In genomic region chr21:45432575-45433255, GRCh38 we compare ENCODE assay signal across 14 cellular contexts. TPM values are rescaled to one million over a fixed set of nuclear protein-coding genes. Genes with fewer than 3 reads are reported as not detected.
DNase-seq lines count a peak whose midpoint lies in the region; ATAC-seq and TF ChIP-seq lines count a peak whose summit lies in the region.
"Had no signal": no experiment of that assay in that cellular context is flagged by ENCODE, and none has a peak within 500 bp of the region (broad histone marks: within the 10 kb centered on the region; RNA-seq: fewer than 3 reads in every experiment).

No MANE protein-coding gene starts in this region.

- intact Hi-C loops in body of pancreas (cut with DNase I) (no loop called here), left cardiac atrium (cut with DNase I) (no loop called here)

- no peak overlapping the region for H3K56ac ChIP-seq in H9 (ENCODE audit: insufficient read length, low read depth, low read length)

- H4K5ac ChIP-seq in H9 (ENCODE audit: insufficient read length, low read depth, low read length): no peak overlapping the region

- ATAC-seq in body of pancreas (no peak), left cardiac atrium (peak; percentile 45 to 68), GM21367 (IDR thresholded peaks at IDR 0.05; ENCODE audit: unreplicated experiment) (no peak)

- no peak overlapping the region for H2BK5ac ChIP-seq in H9 (ENCODE audit: insufficient read length, low read length)

- WGBS in H9 (ENCODE audit: extremely low coverage, insufficient read length, low lambda C conversion rate): no CpG with 5 or more reads among the region's 16 CpGs
- 32 to 49% methylated on average over 12 to 16 of the region's 16 CpGs for WGBS in body of pancreas, 2 donors

- H3K27me3 Mint-ChIP-seq in H9 (ENCODE audit: low read depth): no peaks in the 10 kb centered on the region; the same call in 1 of the 2 replicates
- H3K27me3 Mint-ChIP-seq: CD4-positive, CD25-positive, alpha-beta regulatory T cell had no signal

- H3K14ac ChIP-seq in H9 (ENCODE audit: insufficient read depth, low read length): no peak overlapping the region

- peaks cover 2 to 21% (median 16%) of the 10 kb centered on the region in 3 experiments; a peak in 6 of 7 replicates for H3K36me3 Mint-ChIP-seq in H9 (ENCODE audit: insufficient read depth in 1 of 3, low read depth in 3 of 3)
- H3K36me3 Mint-ChIP-seq: CD4-positive, CD25-positive, alpha-beta regulatory T cell had no signal

- H3K27ac ChIP-seq in H9 (ENCODE audit: insufficient read length, low read depth, low read length): no peak overlapping the region
- H3K27ac ChIP-seq in body of pancreas: peak overlapping the region; percentile 16 to 85 (median 78)
- H3K27ac ChIP-seq: HL-60 had no signal

- H3K27me3 ChIP-seq in H9 (ENCODE audit: insufficient read depth, low read length) (no peaks in the 10 kb centered on the region), body of pancreas (no peaks in the 10 kb centered on the region), skeletal muscle satellite cell (ENCODE audit: control insufficient read depth, insufficient read depth, low read length) (no peaks in the 10 kb centered on the region)

- H4K8ac ChIP-seq in H9 (replicated peaks; ENCODE audit: insufficient read length, low read depth, low read length): no peak overlapping the region

- H4K91ac ChIP-seq in H9 (ENCODE audit: insufficient read length, low read depth, low read length): no peak overlapping the region

- peaks cover 43% of the 10 kb centered on the region; the same call in 1 of the 2 replicates for H3K79me2 ChIP-seq in H9 (ENCODE audit: insufficient read depth, low read length)

- H2BK15ac ChIP-seq in H9 (ENCODE audit: low read depth, low read length): no peak overlapping the region

- no peaks in the 10 kb centered on the region for H3K9me3 ChIP-seq in H9 (ENCODE audit: control insufficient read depth, low read depth, low read length)
- no peaks in the 10 kb centered on the region for H3K9me3 ChIP-seq in body of pancreas
- H3K9me3 ChIP-seq in skeletal muscle satellite cell (replicated peaks; ENCODE audit: low read length): no peaks in the 10 kb centered on the region

- no peak overlapping the region for H3K4ac ChIP-seq in H9 (ENCODE audit: low read depth, low read length)

- no peaks in the 10 kb centered on the region for H3K23me2 ChIP-seq in H9 (ENCODE audit: insufficient read length, low read depth, low read length, poor library complexity, severe bottlenecking)

- no peak for TF ChIP-seq POLR2A in body of pancreas (IDR thresholded peaks at IDR 0.05)

- no peak overlapping the region for H3T11ph ChIP-seq in H9 (ENCODE audit: low read length)

- no peak overlapping the region for H2BK20ac ChIP-seq in H9 (ENCODE audit: low read depth, low read length, poor library complexity, severe bottlenecking)

- H3K4me3 Mint-ChIP-seq in H9: no peak overlapping the region
- H3K4me3 Mint-ChIP-seq: CD4-positive, CD25-positive, alpha-beta regulatory T cell; nephron progenitor cell had no signal

- H3K27ac Mint-ChIP-seq in H9: peak overlapping the region; percentile 27 to 64 (median 39); a peak in 4 of 7 replicates
- H3K27ac Mint-ChIP-seq: CD4-positive, CD25-positive, alpha-beta regulatory T cell; nephron progenitor cell had no signal

- no peak overlapping the region for H3K23ac ChIP-seq in H9 (ENCODE audit: insufficient read length, low read depth, low read length)

- H3K9ac ChIP-seq in H9 (ENCODE audit: extremely low read depth, insufficient read length, low read length) (no peak overlapping the region), skeletal muscle satellite cell (ENCODE audit: low read depth, low read length) (peak overlapping the region; percentile 16)

- H2AK5ac ChIP-seq in H9 (ENCODE audit: insufficient read length, low read length): no peak overlapping the region

- H2BK120ac ChIP-seq in H9 (ENCODE audit: low read depth, low read length, poor library complexity, severe bottlenecking): no peak overlapping the region

- no peak overlapping the region for H2AFZ ChIP-seq in H9 (ENCODE audit: low read length)

- H4K20me1 ChIP-seq in H9 (ENCODE audit: control insufficient read depth, insufficient read depth, insufficient read length): no peaks in the 10 kb centered on the region

- no peaks in the 10 kb centered on the region for H3K79me1 ChIP-seq in H9 (ENCODE audit: insufficient read depth, low read depth, low read length, poor library complexity, severe bottlenecking)

- H3K18ac ChIP-seq in H9 (ENCODE audit: insufficient read length, low read depth, low read length): no peak overlapping the region

- H2BK12ac ChIP-seq in H9 (ENCODE audit: insufficient read length, low read depth, low read length): no peak overlapping the region

- no peaks in the 10 kb centered on the region for H3K36me3 ChIP-seq in body of pancreas (replicated peaks in 1 of 2; ENCODE audit: insufficient read depth in 1 of 2, low read depth in 2 of 2)
- H3K36me3 ChIP-seq in skeletal muscle satellite cell (ENCODE audit: insufficient read depth, low read length): no peaks in the 10 kb centered on the region

- DNase-seq in H9 (no peak), body of pancreas (no peak), left cardiac atrium (no peak), H4 (ENCODE audit: low spot score) (no peak), NCI-H187 treated with DMSO at 0.1 percent for 48 hours (lab: John Stamatoyannopoulos, UW) (no peak), superior temporal gyrus (ENCODE audit: extremely low spot score) (no peak)
- DNase-seq: CD4-positive, CD25-positive, alpha-beta regulatory T cell; cerebellar nuclear complex; NCI-H1417; nephron progenitor cell; NK-92 treated with Interleukin-12 subunit alpha and Interleukin-12 subunit beta, amount 100 ng/mL, for 24 hours had no signal

- H3K9me3 Mint-ChIP-seq in H9: no peaks in the 10 kb centered on the region
- H3K9me3 Mint-ChIP-seq: CD4-positive, CD25-positive, alpha-beta regulatory T cell; nephron progenitor cell had no signal

- H3K4me2 ChIP-seq in H9 (ENCODE audit: insufficient read depth, insufficient read length, low read length): no peak overlapping the region
- peak overlapping the region; percentile 49 for H3K4me2 ChIP-seq in skeletal muscle satellite cell (ENCODE audit: low read length)

- H3K4me1 ChIP-seq in H9 (ENCODE audit: insufficient read depth, low read length) (no peaks in the 10 kb centered on the region; the same call in 1 of the 2 replicates), body of pancreas (peaks cover 47% of the 10 kb centered on the region), skeletal muscle satellite cell (ENCODE audit: control insufficient read depth, insufficient read depth, low read length) (peaks cover 41% of the 10 kb centered on the region)

- H3K4me3 ChIP-seq in body of pancreas (no peak overlapping the region), skeletal muscle satellite cell (ENCODE audit: low read length) (no peak overlapping the region)

- TF ChIP-seq CTCF in H9 (conservative IDR thresholded peaks at IDR 0.05) (no peak), body of pancreas (IDR thresholded peaks at IDR 0.05) (no peak)

- peaks cover 57 to 66% of the 10 kb centered on the region in 2 experiments for H3K4me1 Mint-ChIP-seq in H9

RNA-seq across cellular contexts. Expression of gene COL18A1, which starts 27.8 kb away (rescaled TPM):
- total RNA-seq in H9 (2021) (232 and 234 TPM in 2 replicates), body of pancreas (100 to 1,000 TPM; 108 to 284 TPM), left cardiac atrium (100 to 1,000 TPM in 1 of 2 donors, 10 to 100 TPM in 1; 53.4 to 104 TPM)
- total RNA-seq in skeletal muscle satellite cell (2012; rRNA removed): 25.6 and 40.2 TPM in 2 replicates
- 8.4 and 15.1 TPM in 2 replicates for total RNA-seq in H4 (2014; rRNA removed; shearing (Covaris generic))

Comparison
In these comparisons a context has a peak if more than half of its experiments do, and no peak if none do; other contexts are left out.
1. ATAC-seq: peak in left cardiac atrium (2 of 2); none in body of pancreas (single experiment) and GM21367 (single experiment).